Comparison of ENCODE assay signal across 8 cellular contexts in the genomic region with DNA sequence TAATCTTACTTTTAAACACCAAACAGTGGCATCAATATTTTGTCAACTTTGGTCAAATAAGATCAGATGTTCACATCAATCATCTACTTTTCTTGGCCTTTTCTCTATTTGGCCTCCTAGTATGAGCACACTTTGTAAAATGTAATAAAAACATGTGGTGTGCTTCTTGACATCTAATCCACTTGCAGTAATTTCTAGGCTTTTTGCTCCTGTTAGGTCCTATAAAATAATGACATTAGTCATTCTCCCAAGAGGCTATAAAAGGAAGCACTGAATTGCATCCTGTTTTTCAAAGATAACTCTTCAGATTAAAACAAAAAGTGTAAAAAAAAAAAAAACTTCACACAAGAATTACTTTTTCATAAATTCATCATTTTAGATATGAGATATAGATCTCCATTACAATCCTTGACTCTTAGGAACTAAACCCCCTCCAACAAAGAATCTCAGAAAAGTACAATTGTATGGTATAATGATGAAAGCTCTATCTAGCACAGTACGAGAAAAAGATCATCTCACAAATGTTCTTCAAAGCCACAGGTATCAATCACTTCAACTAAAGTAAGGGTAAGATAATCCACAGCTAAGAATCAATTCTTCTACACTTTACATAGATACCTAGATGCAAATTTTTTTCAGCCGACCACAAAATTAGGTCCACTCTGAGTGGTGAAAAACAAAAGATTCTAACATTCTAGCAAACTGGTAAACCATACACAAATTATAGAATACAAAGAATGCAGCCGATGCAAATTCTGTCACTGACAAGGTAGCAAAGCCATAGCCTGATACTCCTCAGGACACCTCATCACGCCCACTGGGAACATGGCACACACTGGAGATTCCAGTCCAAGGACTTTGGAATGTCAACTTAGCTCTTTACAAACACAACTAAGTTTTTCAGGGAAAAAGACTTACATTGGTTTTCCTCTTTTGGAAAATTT. TPM values are rescaled to one million over a fixed set of nuclear protein-coding genes. Genes with fewer than 3 reads are reported as not detected.
DNase-seq lines count a peak whose midpoint lies in the region; ATAC-seq and TF ChIP-seq lines count a peak whose summit lies in the region.

No MANE protein-coding gene starts in this region.

- TF ChIP-seq CTCF in coronary artery (IDR thresholded peaks at IDR 0.05) (no peak), spleen (IDR thresholded peaks at IDR 0.05 in 8 of 11, conservative IDR thresholded peaks at IDR 0.05 in 3 of 11) (no peak)

- peak overlapping the region; percentile 88 for H3K27ac ChIP-seq in Karpas-422 (ENCODE audit: low read length)
- H3K27ac ChIP-seq in coronary artery, result peak overlapping the region; percentile 87 to 90
- H3K27ac ChIP-seq in spleen, result peak overlapping the region; percentile 85 to 97 (median 92)

- 32 to 48% (median 44%) methylated on average over 4 of the region's 4 CpGs for WGBS in spleen, 5 donors

- H4K20me1 ChIP-seq in Karpas-422 (ENCODE audit: insufficient read depth, low read depth, low read length), result peaks cover 61% of the 10 kb centered on the region

- H3K36me3 ChIP-seq in Karpas-422 (ENCODE audit: insufficient read depth, low read length), result peaks cover 53% of the 10 kb centered on the region
- no peaks in the 10 kb centered on the region for H3K36me3 ChIP-seq in spleen

- H3K4me1 ChIP-seq in Karpas-422 (ENCODE audit: low read length) (peaks cover 59% of the 10 kb centered on the region), spleen (peaks cover 43 to 89% (median 78%) of the 10 kb centered on the region in 6 donors)

- no peak for TF ChIP-seq POLR2A in spleen (IDR thresholded peaks at IDR 0.05)

- H3K27me3 ChIP-seq in Karpas-422 (ENCODE audit: low read length), result no peaks in the 10 kb centered on the region
- peaks cover 0 to 4% (median 0%) of the 10 kb centered on the region in 7 donors for H3K27me3 ChIP-seq in spleen (replicated peaks in 1 of 7)

- no peak overlapping the region for H2AFZ ChIP-seq in Karpas-422 (ENCODE audit: low read length)

- peak overlapping the region; percentile 90 for H3K4me3 ChIP-seq in Karpas-422 (ENCODE audit: low read length)
- peak overlapping the region; percentile 94 for H3K4me3 ChIP-seq in coronary artery
- peak overlapping the region; percentile 70 to 94 (median 80) for H3K4me3 ChIP-seq in spleen

- peaks cover 77% of the 10 kb centered on the region for H3K79me2 ChIP-seq in Karpas-422 (ENCODE audit: low read length)

- no peaks in the 10 kb centered on the region for H3K9me2 ChIP-seq in Karpas-422 (replicated peaks; ENCODE audit: insufficient read depth, low read length)

- DNase-seq in NCI-H146 (lab: John Stamatoyannopoulos, UW) (peak; percentile 43), NCI-H146 treated with DMSO at 0.1 percent for 48 hours (lab: John Stamatoyannopoulos, UW; ENCODE audit: unreplicated experiment) (no peak), Karpas-422 (peak; percentile 80), coronary artery (ENCODE audit: low spot score) (no peak), spleen (no peak), NCI-H510A (lab: John Stamatoyannopoulos, UW) (no peak), NK-92 (lab: John Stamatoyannopoulos, UW; ENCODE audit: unreplicated experiment) (no peak)

- ATAC-seq in GM21717 (IDR thresholded peaks at IDR 0.05; ENCODE audit: unreplicated experiment), result no peak

- H3K9me3 ChIP-seq in Karpas-422 (ENCODE audit: low read length), result no peaks in the 10 kb centered on the region
- no peaks in the 10 kb centered on the region for H3K9me3 ChIP-seq in spleen

- intact Hi-C loops in spleen (cut with DNase I; ENCODE audit: low total_unique reads), result loop anchor here (10.0 kb wide), 1 partner anchor 82 kb away; no protein-coding TSS in a partner anchor

- peak overlapping the region; percentile 93 for H3K4me2 ChIP-seq in Karpas-422 (ENCODE audit: low read depth, low read length, poor library complexity, severe bottlenecking)

- peak overlapping the region; percentile 90 for H3K9ac ChIP-seq in Karpas-422 (ENCODE audit: low read length)

RNA-seq across cellular contexts. Expression of gene BCL2, which starts 2.7 kb away (rescaled TPM):
- total RNA-seq in Karpas-422 (2014; rRNA removed; shearing (Covaris generic); ENCODE audit: low replicate concordance), result 263 and 271 TPM in 2 replicates
- total RNA-seq in spleen, result 100 to 1,000 TPM in 1 of 7 donors, 10 to 100 TPM in 6; 65.7 to 112 (median 83.2) TPM
- 10 to 100 TPM in 2 of 3 donors, 1 to 10 TPM in 1; 9.6 to 18.0 (median 15.0) TPM for polyA plus RNA-seq in spleen

RNA-seq across cellular contexts. Expression of gene KDSR, which starts 50.1 kb away (rescaled TPM):
- 56.8 and 64.4 TPM in 2 replicates for total RNA-seq in Karpas-422 (2014; rRNA removed; shearing (Covaris generic); ENCODE audit: low replicate concordance)
- 10 to 100 TPM; 31.1 to 42.2 (median 33.3) TPM for total RNA-seq in spleen
- 10 to 100 TPM in 1 of 3 donors, 1 to 10 TPM in 2; 5.7 to 10.2 (median 8.9) TPM for polyA plus RNA-seq in spleen

Comparison
In these comparisons a context has a peak if more than half of its experiments do, and no peak if none do; other contexts are left out.
1. DNase-seq: peak in NCI-H146 (single experiment) and Karpas-422 (single experiment); none in NCI-H146 treated with DMSO at 0.1 percent for 48 hours (single experiment), coronary artery (single experiment), spleen (single experiment), NCI-H510A (single experiment) and NK-92 (single experiment).
2. Peak in every context shown above with its lines, with median percentiles within 50 percentile points of each other: H3K27ac ChIP-seq and H3K4me3 ChIP-seq.